21 cellular contexts compared by ENCODE assay signal in the genomic region with DNA sequence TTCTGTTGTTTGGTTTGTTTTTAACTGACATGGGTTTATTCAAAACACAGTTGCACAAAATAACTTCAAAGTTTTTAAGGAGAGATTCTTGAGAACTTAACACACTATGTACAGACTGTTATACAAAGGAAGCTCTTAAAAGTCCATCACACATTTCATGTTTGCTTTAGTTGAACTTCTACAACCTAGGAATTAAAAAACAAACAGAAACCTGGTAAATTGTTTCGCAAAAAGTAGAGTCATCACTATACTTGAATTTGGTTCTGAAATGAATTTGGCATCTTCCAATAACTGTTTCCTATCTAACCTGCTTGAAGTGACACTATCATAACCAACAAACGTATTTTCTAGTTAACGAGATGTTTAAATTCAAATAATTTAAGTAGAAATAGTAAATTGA. TPM values are rescaled to one million over a fixed set of nuclear protein-coding genes. Genes with fewer than 3 reads are reported as not detected.
DNase-seq lines count a peak whose midpoint lies in the region; ATAC-seq, FAIRE-seq and TF ChIP-seq lines count a peak whose summit lies in the region.
"Had no signal": no experiment of that assay in that cellular context is flagged by ENCODE, and none has a peak within 500 bp of the region (broad histone marks: within the 10 kb centered on the region; RNA-seq: fewer than 3 reads in every experiment).

No MANE protein-coding gene starts in this region.

- H3K27me3 ChIP-seq in CD4-positive, CD25-positive, alpha-beta regulatory T cell (ENCODE audit: control insufficient read depth, insufficient read depth, low read length) = no peaks in the 10 kb centered on the region
- H3K27me3 ChIP-seq in liver (ENCODE audit: control insufficient read depth in 4 of 4, insufficient read depth in 4 of 4, low read length in 3 of 4) = no peaks in the 10 kb centered on the region
- H3K27me3 ChIP-seq: MG63, SJCRH30 had no signal

- H3K9me3 ChIP-seq in CD4-positive, CD25-positive, alpha-beta regulatory T cell (ENCODE audit: control insufficient read depth in 2 of 2, low read length in 2 of 2) = no peaks in the 10 kb centered on the region
- no peaks in the 10 kb centered on the region for H3K9me3 ChIP-seq in liver (ENCODE audit: control insufficient read depth in 4 of 4, low read length in 3 of 4)
- H3K9me3 ChIP-seq: HAP-1, MG63, SJCRH30 had no signal

- H3K4me3 Mint-ChIP-seq in CD4-positive, CD25-positive, alpha-beta regulatory T cell = peak overlapping the region in 1 of 4 donors; percentile 61
- peak overlapping the region; percentile 39 for H3K4me3 Mint-ChIP-seq in activated T-helper 17 cell treated with anti-CD3 and anti-CD28 coated beads, Interleukin-2, amount 50 U/mL, for 72 hours

- H3K4me1 ChIP-seq in CD4-positive, CD25-positive, alpha-beta regulatory T cell (ENCODE audit: control insufficient read depth, insufficient read depth, low read length, poor library complexity, severe bottlenecking) = peaks cover 41% of the 10 kb centered on the region
- H3K4me1 ChIP-seq in liver (ENCODE audit: control insufficient read depth in 4 of 4, insufficient read depth in 4 of 4, low read length in 3 of 4) = peaks cover 7 to 20% (median 16%) of the 10 kb centered on the region in 4 donors

- DNase-seq in CD4-positive, CD25-positive, alpha-beta regulatory T cell = no peak
- DNase-seq in D721Med (ENCODE audit: insufficient read length, low spot score) (no peak), NCI-H446 treated with DMSO at 0.1 percent for 48 hours (lab: John Stamatoyannopoulos, UW) (no peak)
- DNase-seq: AML-193, DMS 273 treated with DMSO at 0.1 percent for 48 hours, DND-41, GM23248, Karpas-422, MG63, NCI-H1092, NCI-H1436 treated with DMSO at 0.1 percent for 48 hours, NCI-H2029, NCI-H2171 treated with DMSO at 0.1 percent for 48 hours, SJCRH30 had no signal

- H3K9me3 Mint-ChIP-seq in CD4-positive, CD25-positive, alpha-beta regulatory T cell = no peaks in the 10 kb centered on the region
- H3K9me3 Mint-ChIP-seq in activated T-helper 17 cell treated with anti-CD3 and anti-CD28 coated beads, Interleukin-2, amount 50 U/mL, for 72 hours = no peaks in the 10 kb centered on the region

- no peak for ATAC-seq in CD4-positive, CD25-positive, alpha-beta regulatory T cell (ENCODE audit: low read depth in 2 of 2)
- ATAC-seq in activated T-helper 17 cell treated with anti-CD3 and anti-CD28 coated beads, Interleukin-2, amount 50 U/mL, for 72 hours (replicated peaks) = peak; percentile 85
- ATAC-seq in HG03175 (IDR thresholded peaks at IDR 0.05; ENCODE audit: unreplicated experiment) (no peak), HG03280 (IDR thresholded peaks at IDR 0.05; ENCODE audit: unreplicated experiment) (no peak)
- ATAC-seq: Panc1 had no signal

- no peak for TF ChIP-seq RAD21 in liver (IDR thresholded peaks at IDR 0.05)

- peaks cover 19% of the 10 kb centered on the region for H3K36me3 Mint-ChIP-seq in CD4-positive, CD25-positive, alpha-beta regulatory T cell
- H3K36me3 Mint-ChIP-seq in activated T-helper 17 cell treated with anti-CD3 and anti-CD28 coated beads, Interleukin-2, amount 50 U/mL, for 72 hours (ENCODE audit: low read depth) = peaks cover 65% of the 10 kb centered on the region

- no peaks in the 10 kb centered on the region for H3K27me3 Mint-ChIP-seq in CD4-positive, CD25-positive, alpha-beta regulatory T cell
- no peaks in the 10 kb centered on the region for H3K27me3 Mint-ChIP-seq in activated T-helper 17 cell treated with anti-CD3 and anti-CD28 coated beads, Interleukin-2, amount 50 U/mL, for 72 hours

- H3K9ac ChIP-seq in liver (ENCODE audit: low read depth in 1 of 2, low read length in 2 of 2) = no peak overlapping the region
- H3K9ac ChIP-seq: GM23248 had no signal

- H3K4me1 Mint-ChIP-seq in CD4-positive, CD25-positive, alpha-beta regulatory T cell = peaks cover 25 to 85% (median 55%) of the 10 kb centered on the region in 4 donors
- peaks cover 37% of the 10 kb centered on the region for H3K4me1 Mint-ChIP-seq in activated T-helper 17 cell treated with anti-CD3 and anti-CD28 coated beads, Interleukin-2, amount 50 U/mL, for 72 hours

- no peak overlapping the region for H3K27ac Mint-ChIP-seq in CD4-positive, CD25-positive, alpha-beta regulatory T cell
- H3K27ac Mint-ChIP-seq in activated T-helper 17 cell treated with anti-CD3 and anti-CD28 coated beads, Interleukin-2, amount 50 U/mL, for 72 hours = peak overlapping the region; percentile 66

- TF ChIP-seq CTCF in D721Med (IDR thresholded peaks at IDR 0.05; ENCODE audit: insufficient read depth, missing control alignments) (no peak), liver (IDR thresholded peaks at IDR 0.05; ENCODE audit: low read depth, low read length, missing input control) (no peak)

- 64% methylated on average over 3 of the region's 3 CpGs for WGBS in liver

- FAIRE-seq in D721Med (lab: Jason Lieb, UNC) = peak; percentile 63

- peaks cover 9% of the 10 kb centered on the region for H3K36me3 ChIP-seq in CD4-positive, CD25-positive, alpha-beta regulatory T cell (ENCODE audit: control insufficient read depth, insufficient read depth, low read length)
- H3K36me3 ChIP-seq in liver (ENCODE audit: control insufficient read depth in 4 of 4, insufficient read depth in 3 of 4, low read depth in 1 of 4, low read length in 3 of 4) = peaks cover 0 to 6% (median 2%) of the 10 kb centered on the region in 4 donors
- H3K36me3 ChIP-seq: HAP-1 had no signal

- H3K27ac ChIP-seq in CD4-positive, CD25-positive, alpha-beta regulatory T cell (ENCODE audit: insufficient read depth, low read length, poor library complexity, severe bottlenecking) = no peak overlapping the region
- H3K27ac ChIP-seq in liver (ENCODE audit: low read depth in 1 of 2, low read length in 2 of 2) = no peak overlapping the region
- H3K27ac ChIP-seq: C4-2B, GM23248, SJCRH30 had no signal

- H3K4me3 ChIP-seq in CD4-positive, CD25-positive, alpha-beta regulatory T cell (ENCODE audit: low read depth, low read length) = peak overlapping the region; percentile 1
- H3K4me3 ChIP-seq in liver (ENCODE audit: low read depth in 1 of 3, low read length in 3 of 3) = no peak overlapping the region
- H3K4me3 ChIP-seq: GM23248, HAP-1, MG63, SJCRH30 had no signal

TF ChIP-seq in liver, 16 proteins besides CTCF, POLR2A, EP300 and RAD21:
- TF ChIP-seq RXRA (IDR thresholded peaks at IDR 0.05) = peak; percentile 9 to 17
- TF ChIP-seq EGR1 (IDR thresholded peaks at IDR 0.05; ENCODE audit: low read depth in 2 of 2) = no peak
- TF ChIP-seq NR2F2 (IDR thresholded peaks at IDR 0.05) = no peak
- TF ChIP-seq HNF4A (conservative IDR thresholded peaks at IDR 0.05) = peak in 1 of 2 donors; percentile 17

RNA-seq across cellular contexts. Expression of gene TRIP12, which starts 21.8 kb away (rescaled TPM):
- total RNA-seq in CD4-positive, CD25-positive, alpha-beta regulatory T cell = 216 TPM
- polyA plus RNA-seq in CD4-positive, CD25-positive, alpha-beta regulatory T cell = 10 to 100 TPM; 40.5 to 50.3 (median 44.5) TPM
- 100 to 1,000 TPM; 224 to 301 TPM for total RNA-seq in activated T-helper 17 cell treated with anti-CD3 and anti-CD28 coated beads, Interleukin-2, amount 50 U/mL, for 72 hours
- total RNA-seq in liver = 100 to 1,000 TPM; 114 to 128 TPM
- 10 to 100 TPM; 13.9 to 20.3 TPM for polyA plus RNA-seq in liver

RNA-seq across cellular contexts. Expression of gene FBXO36, which starts 22.3 kb away (rescaled TPM):
- total RNA-seq in CD4-positive, CD25-positive, alpha-beta regulatory T cell = 1.0 TPM
- polyA plus RNA-seq in CD4-positive, CD25-positive, alpha-beta regulatory T cell = 1 to 10 TPM in 2 of 4 donors, under 1 TPM in 2; 0.72 to 1.3 (median 0.94) TPM
- total RNA-seq in activated T-helper 17 cell treated with anti-CD3 and anti-CD28 coated beads, Interleukin-2, amount 50 U/mL, for 72 hours = under 1 TPM; 0.37 to 0.67 TPM
- total RNA-seq in liver = 1 to 10 TPM in 1 of 2 donors, under 1 TPM in 1; 0.56 to 1.3 TPM
- polyA plus RNA-seq in liver = under 1 TPM; 0.65 to 0.74 TPM
